Comparison of ENCODE assay signal across 26 cellular contexts in genomic region chr4:123072060-123072459, GRCh38.
"Had no signal": no experiment of that assay in that cellular context is flagged by ENCODE, and none has a peak within 500 bp of the region (broad histone marks: within the 10 kb centered on the region; RNA-seq: fewer than 3 reads in every experiment).

No MANE protein-coding gene starts in this region.

- H3K4me3 ChIP-seq: coronary artery, dorsolateral prefrontal cortex, esophagus muscularis mucosa, gastrocnemius medialis, heart right ventricle, left lung, lower lobe of right lung, mucosa of descending colon had no signal

- H3K27ac Mint-ChIP-seq: mesothelial cell of epicardium; naive B cell; naive thymus-derived CD8-positive, alpha-beta T cell had no signal

- ATAC-seq: gastrocnemius medialis; heart right ventricle; left cardiac atrium; left lung; left ventricle myocardium superior; lower lobe of right lung; mucosa of descending colon; naive thymus-derived CD8-positive, alpha-beta T cell had no signal

- DNase-seq: dermis blood vessel endothelial cell; dorsolateral prefrontal cortex; effector CD4-positive, alpha-beta T cell; effector memory CD4-positive, alpha-beta T cell; erythroblast; foreskin melanocyte; gastrocnemius medialis; glutamatergic neuron; head of caudate nucleus; heart right ventricle; hippocampal formation; left cardiac atrium; left lung; left ventricle myocardium superior; lower lobe of right lung; mesenchymal stem cell; mucosa of descending colon; naive B cell; naive thymus-derived CD8-positive, alpha-beta T cell had no signal

- H3K9me3 ChIP-seq: esophagus muscularis mucosa, gastrocnemius medialis, heart right ventricle, left lung, lower lobe of right lung, mucosa of descending colon had no signal

- H3K27ac ChIP-seq: coronary artery, dorsolateral prefrontal cortex, epithelial cell of prostate, esophagus muscularis mucosa, gastrocnemius medialis, heart right ventricle, left lung, lower lobe of right lung had no signal

- H3K4me3 Mint-ChIP-seq: mesothelial cell of epicardium; naive B cell; naive thymus-derived CD8-positive, alpha-beta T cell had no signal

- H3K4me1 ChIP-seq: esophagus muscularis mucosa, gastrocnemius medialis, heart right ventricle, left lung, lower lobe of right lung had no signal

- H3K9me3 Mint-ChIP-seq: naive B cell had no signal

- H3K4me1 Mint-ChIP-seq: naive B cell; naive thymus-derived CD8-positive, alpha-beta T cell had no signal

- H3K27me3 Mint-ChIP-seq: naive B cell; naive thymus-derived CD8-positive, alpha-beta T cell had no signal

- H3K36me3 ChIP-seq: esophagus muscularis mucosa, gastrocnemius medialis, heart right ventricle, left lung, lower lobe of right lung had no signal

- H3K27me3 ChIP-seq: dorsolateral prefrontal cortex, esophagus muscularis mucosa, gastrocnemius medialis, heart right ventricle, left lung had no signal

- FAIRE-seq: endothelial cell of umbilical vein, islet of Langerhans, keratinocyte had no signal
